1 cellular context compared by ENCODE assay signal in genomic region chr1:226001852-226002666, GRCh38.
TF ChIP-seq lines count a peak whose summit lies in the region.

No MANE protein-coding gene starts in this region.

TF ChIP-seq in IMR-90, 13 proteins besides CTCF, POLR2A, EP300 and RAD21 (continued from another document):
- TF ChIP-seq NFE2L2 (IDR thresholded peaks at IDR 0.05; ENCODE audit: low read depth, low read length) (no peak), ELK1 (IDR thresholded peaks at IDR 0.05; ENCODE audit: borderline replicate concordance, low read depth, low read length) (no peak), CEBPB (IDR thresholded peaks at IDR 0.05; ENCODE audit: low read depth, low read length) (no peak), FOS (IDR thresholded peaks at IDR 0.05; ENCODE audit: low read depth, low read length) (no peak), SMC3 (IDR thresholded peaks at IDR 0.05; ENCODE audit: low read depth, low read length) (no peak), CHD1 (IDR thresholded peaks at IDR 0.05; ENCODE audit: low read depth, low read length) (no peak), MAFK (IDR thresholded peaks at IDR 0.05; ENCODE audit: low read depth, low read length) (no peak), USF2 (IDR thresholded peaks at IDR 0.05; ENCODE audit: low read depth, low read length) (no peak), RCOR1 (IDR thresholded peaks at IDR 0.05; ENCODE audit: insufficient replicate concordance, low read length) (no peak), MAZ (IDR thresholded peaks at IDR 0.05; ENCODE audit: borderline replicate concordance, low read depth, low read length) (no peak)
TF ChIP-seq in IMR-90: peak in this region for 0.
